In genomic region chr4:69096111-69096656, GRCh38 we compare ENCODE assay signal across 1 cellular context.
TF ChIP-seq lines count a peak whose summit lies in the region.

TSS of gene UGT2B7 (plus strand) at chr4:69096474. CDS start at chr4:69096521, 47 bp downstream.

TF ChIP-seq in HepG2, 621 proteins besides CTCF, POLR2A, EP300 and RAD21 (continued from another document and continues in another):
- 0 out of 2 replicates have a peak, but pooled peaks have one; percentile 68 for TF ChIP-seq TFE3 (CRISPR knock-in tag; IDR thresholded peaks at IDR 0.05)
- peak; percentile 94 for TF ChIP-seq ISL2 (CRISPR knock-in tag; IDR thresholded peaks at IDR 0.05)
- TF ChIP-seq PAWR (CRISPR knock-in tag; IDR thresholded peaks at IDR 0.05; ENCODE audit: borderline replicate concordance), result no peak
- TF ChIP-seq SETDB1 (CRISPR knock-in tag; IDR thresholded peaks at IDR 0.05; ENCODE audit: borderline replicate concordance), result no peak
- no peak for TF ChIP-seq TFDP2 (CRISPR knock-in tag; IDR thresholded peaks at IDR 0.05)
- TF ChIP-seq MEF2D (CRISPR knock-in tag; IDR thresholded peaks at IDR 0.05), result 0 out of 2 replicates have a peak, but pooled peaks have one; percentile 27
- 0 out of 2 replicates have a peak, but pooled peaks have one; percentile 37 for TF ChIP-seq PATZ1 (CRISPR knock-in tag; IDR thresholded peaks at IDR 0.05)
- TF ChIP-seq PHF21A (CRISPR knock-in tag; IDR thresholded peaks at IDR 0.05), result no peak
- TF ChIP-seq ZNF503 (CRISPR knock-in tag; IDR thresholded peaks at IDR 0.05), result no peak
- TF ChIP-seq MIXL1 (CRISPR knock-in tag; IDR thresholded peaks at IDR 0.05), result peak; percentile 98
- no peak for TF ChIP-seq THAP7 (CRISPR knock-in tag; IDR thresholded peaks at IDR 0.05)
- 0 out of 2 replicates have a peak, but pooled peaks have one; percentile 81 for TF ChIP-seq HMG20A (CRISPR knock-in tag; IDR thresholded peaks at IDR 0.05; ENCODE audit: borderline replicate concordance)
- 0 out of 2 replicates have a peak, but pooled peaks have one; percentile 36 for TF ChIP-seq HMG20B (CRISPR knock-in tag; conservative IDR thresholded peaks at IDR 0.05)
- TF ChIP-seq ZNF296 (CRISPR knock-in tag; conservative IDR thresholded peaks at IDR 0.05), result no peak
- no peak for TF ChIP-seq ZZZ3 (CRISPR knock-in tag; IDR thresholded peaks at IDR 0.05; ENCODE audit: borderline replicate concordance)
- peak; percentile 81 for TF ChIP-seq HNF4A (CRISPR knock-in tag; IDR thresholded peaks at IDR 0.05)
- TF ChIP-seq ZNF703 (CRISPR knock-in tag; IDR thresholded peaks at IDR 0.05; ENCODE audit: borderline replicate concordance), result peak; percentile 29; the same call in 1 of the 2 replicates
- TF ChIP-seq THAP11 (CRISPR knock-in tag; IDR thresholded peaks at IDR 0.05), result peak; percentile 45; the same call in 1 of the 2 replicates
- TF ChIP-seq ZNF644 (CRISPR knock-in tag; IDR thresholded peaks at IDR 0.05; ENCODE audit: low read depth), result peak; percentile 73; the same call in 1 of the 2 replicates
- TF ChIP-seq MXD4 (CRISPR knock-in tag; IDR thresholded peaks at IDR 0.05), result peak; percentile 34; the same call in 1 of the 2 replicates
- peak; percentile 87; the same call in 1 of the 2 replicates for TF ChIP-seq AHDC1 (CRISPR knock-in tag; IDR thresholded peaks at IDR 0.05; ENCODE audit: borderline replicate concordance)
- TF ChIP-seq GATAD2A (CRISPR knock-in tag; IDR thresholded peaks at IDR 0.05), result peak; percentile 97
- peak; percentile 81 for TF ChIP-seq ZNF629 (CRISPR knock-in tag; conservative IDR thresholded peaks at IDR 0.05)
- no peak for TF ChIP-seq NKX3-1 (CRISPR knock-in tag; IDR thresholded peaks at IDR 0.05)
- peak; percentile 32; the same call in 1 of the 2 replicates for TF ChIP-seq NR2C2 (CRISPR knock-in tag; IDR thresholded peaks at IDR 0.05; ENCODE audit: borderline replicate concordance)
- TF ChIP-seq POLR2AphosphoS5 (IDR thresholded peaks at IDR 0.05; ENCODE audit: low read depth, low read length), result peak; percentile 53
- no peak for TF ChIP-seq KIAA2018 (CRISPR knock-in tag; IDR thresholded peaks at IDR 0.05; ENCODE audit: borderline replicate concordance)
- TF ChIP-seq TEAD3 (CRISPR knock-in tag; optimal IDR thresholded peaks at IDR 0.05; ENCODE audit: borderline replicate concordance), result peak; percentile 66
- peak; percentile 81; the same call in 1 of the 2 replicates for TF ChIP-seq FOXJ3 (CRISPR knock-in tag; IDR thresholded peaks at IDR 0.05; ENCODE audit: borderline replicate concordance)
- no peak for TF ChIP-seq ZNF124 (CRISPR knock-in tag; IDR thresholded peaks at IDR 0.05)
- no peak for TF ChIP-seq CHD4 (IDR thresholded peaks at IDR 0.05; ENCODE audit: borderline replicate concordance, low read length)
- peak; percentile 85 for TF ChIP-seq CREM (IDR thresholded peaks at IDR 0.05)
- TF ChIP-seq CREM (CRISPR knock-in tag; IDR thresholded peaks at IDR 0.05), result no peak
- TF ChIP-seq ZNF136 (CRISPR knock-in tag; IDR thresholded peaks at IDR 0.05; ENCODE audit: low read depth), result no peak
- no peak for TF ChIP-seq PHF5A (CRISPR knock-in tag; IDR thresholded peaks at IDR 0.05; ENCODE audit: low read depth, unreplicated experiment)
- TF ChIP-seq NAIF1 (CRISPR knock-in tag; IDR thresholded peaks at IDR 0.05; ENCODE audit: borderline replicate concordance), result no peak
- TF ChIP-seq TP53 (CRISPR knock-in tag; conservative IDR thresholded peaks at IDR 0.05), result 0 out of 2 replicates have a peak, but pooled peaks have one; percentile 57
- TF ChIP-seq NFIC (IDR thresholded peaks at IDR 0.05; ENCODE audit: low read length), result peak; percentile 65; the same call in 1 of the 2 replicates
- TF ChIP-seq JUNB (CRISPR knock-in tag; IDR thresholded peaks at IDR 0.05; ENCODE audit: borderline replicate concordance), result peak; percentile 56; the same call in 1 of the 2 replicates
